ENCODE assay signal across 7 cellular contexts in the genomic region with DNA sequence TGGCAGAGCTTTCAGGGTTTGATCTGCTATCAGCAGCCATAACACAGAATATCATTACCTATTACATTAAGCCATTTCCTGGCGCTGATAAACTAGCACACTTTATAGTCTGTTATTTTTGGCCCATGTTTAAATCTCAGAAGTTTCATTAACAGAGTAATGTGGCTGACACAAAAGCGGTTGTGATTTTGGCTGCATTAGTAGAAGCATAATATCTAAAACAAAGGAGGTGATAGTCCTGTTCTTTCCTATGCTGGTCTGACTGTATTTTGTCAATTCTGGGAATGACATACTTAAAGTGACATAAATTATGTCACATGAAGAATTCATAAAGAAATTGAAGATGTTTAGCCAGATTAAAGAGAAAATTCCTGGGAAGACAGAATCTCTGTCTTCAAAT.
"Had no signal": no experiment of that assay in that cellular context is flagged by ENCODE, and none has a peak within 500 bp of the region (broad histone marks: within the 10 kb centered on the region; RNA-seq: fewer than 3 reads in every experiment).

No MANE protein-coding gene starts in this region.

- H3K27ac ChIP-seq: HL-60, KMS-11 had no signal

- DNase-seq: IMR-90, KBM-7, KG1 had no signal

- H3K9ac ChIP-seq: KMS-11 had no signal

- FAIRE-seq: HepG2, HTR-8/SVneo had no signal

- H3K4me2 ChIP-seq: KMS-11 had no signal

- ATAC-seq: HepG2 had no signal
